Comparison of ENCODE assay signal across 7 cellular contexts in the genomic region with DNA sequence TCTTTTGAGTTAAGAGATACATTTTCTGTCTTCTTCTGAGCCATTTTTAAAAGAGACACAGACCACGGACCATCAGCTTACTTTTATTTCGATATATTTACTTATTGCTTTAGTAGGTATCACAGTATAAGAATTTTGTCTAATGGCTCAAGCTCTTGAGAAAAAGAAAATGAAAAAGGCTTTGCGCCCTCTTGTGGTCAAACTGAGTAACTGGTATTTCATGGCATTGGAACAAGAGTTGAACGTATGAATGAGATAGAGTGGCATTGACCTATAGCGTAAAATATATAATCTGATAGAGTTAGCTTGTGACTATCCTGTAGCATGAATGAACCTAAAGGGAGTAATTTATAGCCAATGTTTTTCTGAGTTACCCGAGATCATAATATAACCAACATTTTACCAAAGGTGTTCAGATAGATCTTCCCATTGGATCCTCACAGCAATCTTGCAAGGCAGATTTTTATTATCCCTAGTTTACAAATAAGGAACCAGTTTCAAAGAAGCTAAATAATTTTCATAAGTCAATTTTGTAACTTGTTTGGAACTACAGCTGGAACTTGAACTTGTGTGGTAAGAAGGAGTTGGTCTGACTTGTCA.
DNase-seq lines count a peak whose midpoint lies in the region; ATAC-seq, FAIRE-seq and TF ChIP-seq lines count a peak whose summit lies in the region.

No MANE protein-coding gene starts in this region.

- H3K79me2 ChIP-seq in DOHH2 (ENCODE audit: control insufficient read depth, low read length) (no peaks in the 10 kb centered on the region), OCI-LY3 (ENCODE audit: low read length) (no peaks in the 10 kb centered on the region)

- no peak overlapping the region for H3K4me2 ChIP-seq in DOHH2 (ENCODE audit: low read length)
- no peak overlapping the region for H3K4me2 ChIP-seq in OCI-LY3 (ENCODE audit: low read length)

- no peak for TF ChIP-seq POLR2A in thyroid gland (IDR thresholded peaks at IDR 0.05)

- H3K9me3 ChIP-seq in DOHH2 (ENCODE audit: control insufficient read depth, insufficient read depth, low read length), result no peaks in the 10 kb centered on the region
- H3K9me3 ChIP-seq in OCI-LY3 (ENCODE audit: insufficient read depth, low read length), result no peaks in the 10 kb centered on the region
- no peaks in the 10 kb centered on the region for H3K9me3 ChIP-seq in thyroid gland

- H3K9ac ChIP-seq in OCI-LY3 (ENCODE audit: low read length), result no peak overlapping the region

- H3K4me1 ChIP-seq in DOHH2 (ENCODE audit: control insufficient read depth, low read length) (no peaks in the 10 kb centered on the region), OCI-LY3 (ENCODE audit: low read length) (peaks cover 5% of the 10 kb centered on the region; the same call in 1 of the 2 replicates), thyroid gland (no peaks in the 10 kb centered on the region)

- no peak overlapping the region for H2AFZ ChIP-seq in OCI-LY3 (ENCODE audit: low read depth, low read length)

- H3F3A ChIP-seq in DOHH2 (ENCODE audit: control insufficient read depth, insufficient read depth), result no peaks in the 10 kb centered on the region

- no peak for FAIRE-seq in bronchial epithelial cell (lab: Jason Lieb, UNC)

- ATAC-seq in left colon (peak; percentile 71), HG03175 (IDR thresholded peaks at IDR 0.05; ENCODE audit: unreplicated experiment) (no peak)

- intact Hi-C loops in left colon (cut with DNase I, micrococcal nuclease) (loop anchor here in 1 of 2 donors (2.0 to 10.0 kb wide), 3 partner anchors 110 to 306 kb away; no protein-coding TSS in a partner anchor), thyroid gland (cut with DNase I) (loop anchor here (5.0 to 10.0 kb wide), 3 partner anchors 199 to 324 kb away; no protein-coding TSS in a partner anchor)

- H3K4me3 ChIP-seq in DOHH2 (ENCODE audit: low read length), result no peak overlapping the region
- no peak overlapping the region for H3K4me3 ChIP-seq in OCI-LY3 (ENCODE audit: low read length)
- H3K4me3 ChIP-seq in bronchial epithelial cell (ENCODE audit: low read depth, low read length), result no peak overlapping the region
- no peak overlapping the region for H3K4me3 ChIP-seq in thyroid gland (replicated peaks in 1 of 3)

- 21 to 23% methylated on average over 6 of the region's 6 CpGs for WGBS in thyroid gland, 2 donors

- H4K20me1 ChIP-seq in DOHH2 (ENCODE audit: control insufficient read depth, insufficient read depth, low read depth, low read length), result no peaks in the 10 kb centered on the region
- H4K20me1 ChIP-seq in OCI-LY3 (ENCODE audit: insufficient read depth, low read length), result no peaks in the 10 kb centered on the region

- no peaks in the 10 kb centered on the region for H3K9me2 ChIP-seq in DOHH2 (replicated peaks; ENCODE audit: control insufficient read depth, low read length)

- TF ChIP-seq CTCF in DOHH2 (IDR thresholded peaks at IDR 0.05; ENCODE audit: low read depth, low read length, poor library complexity, severe bottlenecking) (peak; percentile 80), OCI-LY3 (IDR thresholded peaks at IDR 0.05; ENCODE audit: low read depth, low read length) (peak; percentile 84), bronchial epithelial cell (IDR thresholded peaks at IDR 0.05; ENCODE audit: insufficient read depth, low read length, severe bottlenecking) (peak; percentile 65), thyroid gland (IDR thresholded peaks at IDR 0.05) (peak; percentile 67 to 82 (median 76))

- DNase-seq in HS-27A (ENCODE audit: low read depth) (peak; percentile 66), bronchial epithelial cell (ENCODE audit: low read depth) (peak; percentile 65), left colon (no peak), thyroid gland (peak; percentile 3 to 15)

- H3K27ac ChIP-seq in DOHH2 (ENCODE audit: low read depth, low read length), result no peak overlapping the region
- H3K27ac ChIP-seq in OCI-LY3 (ENCODE audit: low read length), result no peak overlapping the region
- no peak overlapping the region for H3K27ac ChIP-seq in thyroid gland

- H3K36me3 ChIP-seq in DOHH2 (ENCODE audit: control insufficient read depth, low read length) (no peaks in the 10 kb centered on the region), OCI-LY3 (replicated peaks; ENCODE audit: low read depth, low read length) (no peaks in the 10 kb centered on the region), bronchial epithelial cell (ENCODE audit: control insufficient read depth, insufficient read depth, low read length) (no peaks in the 10 kb centered on the region), thyroid gland (no peaks in the 10 kb centered on the region)

- H3K27me3 ChIP-seq in DOHH2 (ENCODE audit: control insufficient read depth, low read length), result peaks cover 16% of the 10 kb centered on the region
- no peaks in the 10 kb centered on the region for H3K27me3 ChIP-seq in OCI-LY3 (ENCODE audit: low read depth, low read length)
- H3K27me3 ChIP-seq in bronchial epithelial cell (ENCODE audit: control insufficient read depth, insufficient read depth, low read length), result peaks cover 2% of the 10 kb centered on the region
- H3K27me3 ChIP-seq in thyroid gland, result no peaks in the 10 kb centered on the region

Comparison
In these comparisons a context has a peak if more than half of its experiments do, and no peak if none do; other contexts are left out.
1. DNase-seq: peak in HS-27A (single experiment), bronchial epithelial cell (single experiment) and thyroid gland (2 of 2); none in left colon (0 of 2).
2. Peak in every context shown above with its lines, with median percentiles within 50 percentile points of each other: CTCF ChIP-seq.